1 cellular context compared by ENCODE assay signal in the genomic region with DNA sequence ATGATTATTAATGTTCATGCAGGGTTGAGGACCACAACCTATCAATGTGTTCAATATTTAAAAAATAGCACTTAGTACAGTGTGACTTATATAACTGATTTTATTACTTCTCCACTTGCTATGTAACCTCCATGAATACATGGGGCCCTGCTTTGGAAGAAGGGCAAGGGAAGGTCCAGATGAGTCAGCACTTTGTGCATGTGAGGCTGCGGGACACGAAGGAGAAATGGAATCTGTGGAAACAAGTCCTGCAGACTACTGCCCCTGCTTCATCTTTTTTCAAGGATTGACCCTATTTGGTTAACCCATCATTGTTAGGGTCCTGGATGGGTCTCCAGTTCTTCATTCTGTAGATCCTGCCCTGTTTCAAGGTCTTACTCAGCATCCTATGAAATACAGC.
TF ChIP-seq lines count a peak whose summit lies in the region.

No MANE protein-coding gene starts in this region.

TF ChIP-seq in HepG2, 621 proteins besides CTCF, POLR2A, EP300 and RAD21:
- TF ChIP-seq NFE2 (CRISPR knock-in tag; IDR thresholded peaks at IDR 0.05) (peak; percentile 90; the same call in 1 of the 2 replicates), FOSL2 (CRISPR knock-in tag; IDR thresholded peaks at IDR 0.05) (peak; percentile 60), MAFK (conservative IDR thresholded peaks at IDR 0.05 in 1 of 2, IDR thresholded peaks at IDR 0.05 in 1 of 2; ENCODE audit: low read length in 2 of 2) (peak; percentile 95), ZBTB10 (CRISPR knock-in tag; IDR thresholded peaks at IDR 0.05; ENCODE audit: borderline replicate concordance) (no peak), MAFG (CRISPR knock-in tag; IDR thresholded peaks at IDR 0.05) (0 out of 2 replicates have a peak, but pooled peaks have one; percentile 23), SATB2 (CRISPR knock-in tag; IDR thresholded peaks at IDR 0.05) (no peak), MAFF (IDR thresholded peaks at IDR 0.05; ENCODE audit: low read depth, low read length) (peak; percentile 93), NFE2L2 (IDR thresholded peaks at IDR 0.05; ENCODE audit: low read length) (peak; percentile 81; the same call in 1 of the 2 replicates)
- TF ChIP-seq, protein P1, sequence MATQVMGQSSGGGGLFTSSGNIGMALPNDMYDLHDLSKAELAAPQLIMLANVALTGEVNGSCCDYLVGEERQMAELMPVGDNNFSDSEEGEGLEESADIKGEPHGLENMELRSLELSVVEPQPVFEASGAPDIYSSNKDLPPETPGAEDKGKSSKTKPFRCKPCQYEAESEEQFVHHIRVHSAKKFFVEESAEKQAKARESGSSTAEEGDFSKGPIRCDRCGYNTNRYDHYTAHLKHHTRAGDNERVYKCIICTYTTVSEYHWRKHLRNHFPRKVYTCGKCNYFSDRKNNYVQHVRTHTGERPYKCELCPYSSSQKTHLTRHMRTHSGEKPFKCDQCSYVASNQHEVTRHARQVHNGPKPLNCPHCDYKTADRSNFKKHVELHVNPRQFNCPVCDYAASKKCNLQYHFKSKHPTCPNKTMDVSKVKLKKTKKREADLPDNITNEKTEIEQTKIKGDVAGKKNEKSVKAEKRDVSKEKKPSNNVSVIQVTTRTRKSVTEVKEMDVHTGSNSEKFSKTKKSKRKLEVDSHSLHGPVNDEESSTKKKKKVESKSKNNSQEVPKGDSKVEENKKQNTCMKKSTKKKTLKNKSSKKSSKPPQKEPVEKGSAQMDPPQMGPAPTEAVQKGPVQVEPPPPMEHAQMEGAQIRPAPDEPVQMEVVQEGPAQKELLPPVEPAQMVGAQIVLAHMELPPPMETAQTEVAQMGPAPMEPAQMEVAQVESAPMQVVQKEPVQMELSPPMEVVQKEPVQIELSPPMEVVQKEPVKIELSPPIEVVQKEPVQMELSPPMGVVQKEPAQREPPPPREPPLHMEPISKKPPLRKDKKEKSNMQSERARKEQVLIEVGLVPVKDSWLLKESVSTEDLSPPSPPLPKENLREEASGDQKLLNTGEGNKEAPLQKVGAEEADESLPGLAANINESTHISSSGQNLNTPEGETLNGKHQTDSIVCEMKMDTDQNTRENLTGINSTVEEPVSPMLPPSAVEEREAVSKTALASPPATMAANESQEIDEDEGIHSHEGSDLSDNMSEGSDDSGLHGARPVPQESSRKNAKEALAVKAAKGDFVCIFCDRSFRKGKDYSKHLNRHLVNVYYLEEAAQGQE (IDR thresholded peaks at IDR 0.05; ENCODE audit: borderline replicate concordance in 1 of 2, low read depth in 1 of 2, low read length in 2 of 2), result no peak
